1 cellular context compared by ENCODE assay signal in genomic region chr11:78330361-78330760, GRCh38.
TF ChIP-seq lines count a peak whose summit lies in the region.

No MANE protein-coding gene starts in this region.

TF ChIP-seq in GM23338, 12 proteins besides CTCF, POLR2A, EP300 and RAD21 (continued from another document):
- TF ChIP-seq ZNF462 (CRISPR knock-in tag; IDR thresholded peaks at IDR 0.05) (no peak), JUNB (IDR thresholded peaks at IDR 0.05; ENCODE audit: unreplicated experiment) (no peak)
- TF ChIP-seq, protein P1, sequence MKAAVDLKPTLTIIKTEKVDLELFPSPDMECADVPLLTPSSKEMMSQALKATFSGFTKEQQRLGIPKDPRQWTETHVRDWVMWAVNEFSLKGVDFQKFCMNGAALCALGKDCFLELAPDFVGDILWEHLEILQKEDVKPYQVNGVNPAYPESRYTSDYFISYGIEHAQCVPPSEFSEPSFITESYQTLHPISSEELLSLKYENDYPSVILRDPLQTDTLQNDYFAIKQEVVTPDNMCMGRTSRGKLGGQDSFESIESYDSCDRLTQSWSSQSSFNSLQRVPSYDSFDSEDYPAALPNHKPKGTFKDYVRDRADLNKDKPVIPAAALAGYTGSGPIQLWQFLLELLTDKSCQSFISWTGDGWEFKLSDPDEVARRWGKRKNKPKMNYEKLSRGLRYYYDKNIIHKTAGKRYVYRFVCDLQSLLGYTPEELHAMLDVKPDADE (IDR thresholded peaks at IDR 0.05), result no peak
